16 cellular contexts compared by ENCODE assay signal in the genomic region with DNA sequence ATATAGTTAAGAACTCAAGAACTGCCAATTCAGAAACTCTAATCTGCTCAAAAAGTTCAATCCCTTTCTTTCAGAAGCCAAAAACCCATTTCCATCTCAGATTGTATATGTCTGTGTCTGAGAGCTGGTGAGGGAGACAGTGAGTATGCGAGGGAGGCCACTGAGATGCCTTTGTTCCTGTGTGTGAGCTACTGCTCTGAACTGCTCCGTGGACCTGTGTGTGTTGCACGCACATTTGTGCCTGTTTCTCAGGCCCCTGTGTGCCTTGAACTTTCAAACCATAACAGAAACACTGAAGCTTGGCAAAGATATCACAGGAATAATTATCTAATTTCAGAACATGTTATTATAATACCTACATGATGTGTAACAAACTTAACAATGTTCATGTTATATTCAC. TPM values are rescaled to one million over a fixed set of nuclear protein-coding genes. Genes with fewer than 3 reads are reported as not detected.
A peak's percentile ranks its signal among the peaks of the same experiment; 100 is the strongest.
DNase-seq lines count a peak whose midpoint lies in the region; ATAC-seq and TF ChIP-seq lines count a peak whose summit lies in the region.
"Had no signal": no experiment of that assay in that cellular context is flagged by ENCODE, and none has a peak within 500 bp of the region (broad histone marks: within the 10 kb centered on the region; RNA-seq: fewer than 3 reads in every experiment).

No MANE protein-coding gene starts in this region.

- DNase-seq in GM23338 (ENCODE audit: low spot score) (no peak), islet precursor cell (peak; percentile 51), MM.1S (no peak), esophagus squamous epithelium (lab: John Stamatoyannopoulos, UW) (no peak)
- no peak for DNase-seq in stimulated activated CD4-positive, alpha-beta T cell treated with anti-CD3 and anti-CD28 coated beads, Interleukin-4, amount 100 ng/mL, for 24 hours
- DNase-seq: activated B cell treated with CpG ODN at 0.5 μM for 24 hours; activated CD4-positive, alpha-beta memory T cell treated with anti-CD3 and anti-CD28 coated beads for 36 hours; activated naive CD4-positive, alpha-beta T cell treated with anti-CD3 and anti-CD28 coated beads, Interleukin-2, amount 10 ng/mL, durations not matched to agents 7 days and 5 days; activated T-cell treated with anti-CD3 and anti-CD28 coated beads, Interleukin-2, amount 50 U/mL, for 1 hour; aorta; HCEC 1CT; upper lobe of right lung had no signal

- H3K4me2 ChIP-seq in GM23338, result 0 out of 2 replicates have a peak overlapping the region, but pooled peaks have one; percentile 95
- no peak overlapping the region for H3K4me2 ChIP-seq in MM.1S (ENCODE audit: low read depth, low read length)

- intact Hi-C loops in esophagus squamous epithelium (cut with DNase I), result no loop called here

- H3K4me1 Mint-ChIP-seq in GM23338, result peaks cover 60% of the 10 kb centered on the region

- H3K9ac ChIP-seq in stomach smooth muscle (ENCODE audit: low read length in 2 of 2) (no peak overlapping the region), MM.1S (ENCODE audit: low read length) (no peak overlapping the region)

- TF ChIP-seq CTCF in GM23338 (conservative IDR thresholded peaks at IDR 0.05; ENCODE audit: low read depth in 2 of 2), result no peak
- no peak for TF ChIP-seq CTCF in VCaP (conservative IDR thresholded peaks at IDR 0.05)
- TF ChIP-seq CTCF in MM.1S (IDR thresholded peaks at IDR 0.05; ENCODE audit: low read length), result no peak
- no peak for TF ChIP-seq CTCF in esophagus squamous epithelium (IDR thresholded peaks at IDR 0.05)

- H3K79me2 ChIP-seq in GM23338 (replicated peaks; ENCODE audit: insufficient read depth) (peaks cover 16% of the 10 kb centered on the region), MM.1S (ENCODE audit: low read length) (no peaks in the 10 kb centered on the region)

- H4K20me1 ChIP-seq in GM23338 (replicated peaks; ENCODE audit: insufficient read depth) (no peaks in the 10 kb centered on the region), MM.1S (ENCODE audit: insufficient read depth, low read length) (no peaks in the 10 kb centered on the region)

- peak overlapping the region; percentile 28; the same call in 1 of the 3 replicates for H3K4me3 Mint-ChIP-seq in GM23338
- H3K4me3 Mint-ChIP-seq: activated CD4-positive, alpha-beta memory T cell treated with anti-CD3 and anti-CD28 coated beads for 36 hours; activated naive CD4-positive, alpha-beta T cell treated with anti-CD3 and anti-CD28 coated beads, Interleukin-2, amount 10 ng/mL, durations not matched to agents 7 days and 5 days had no signal

- ATAC-seq in GM23338 (no peak), GM19452 (IDR thresholded peaks at IDR 0.05; ENCODE audit: unreplicated experiment) (no peak)
- ATAC-seq: Panc1, upper lobe of right lung had no signal

- peaks cover 2% of the 10 kb centered on the region; the same call in 1 of the 3 replicates for H3K36me3 Mint-ChIP-seq in GM23338 (ENCODE audit: low read depth)
- H3K36me3 Mint-ChIP-seq: activated CD4-positive, alpha-beta memory T cell treated with anti-CD3 and anti-CD28 coated beads for 36 hours; activated naive CD4-positive, alpha-beta T cell treated with anti-CD3 and anti-CD28 coated beads, Interleukin-2, amount 10 ng/mL, durations not matched to agents 7 days and 5 days had no signal

- H3K27ac Mint-ChIP-seq in GM23338, result no peak overlapping the region
- H3K27ac Mint-ChIP-seq: activated B cell treated with CpG ODN at 0.5 μM for 24 hours; activated CD4-positive, alpha-beta memory T cell treated with anti-CD3 and anti-CD28 coated beads for 36 hours; activated naive CD4-positive, alpha-beta T cell treated with anti-CD3 and anti-CD28 coated beads, Interleukin-2, amount 10 ng/mL, durations not matched to agents 7 days and 5 days had no signal

- no peak overlapping the region for H3K27ac ChIP-seq in GM23338 (ENCODE audit: low read depth)
- H3K27ac ChIP-seq in VCaP, result peak overlapping the region; percentile 33
- peak overlapping the region; percentile 60 for H3K27ac ChIP-seq in stomach smooth muscle (ENCODE audit: low read length)
- no peak overlapping the region for H3K27ac ChIP-seq in MM.1S (ENCODE audit: low read length)
- peak overlapping the region in 2 of 4 donors; percentile 85 to 89 for H3K27ac ChIP-seq in esophagus squamous epithelium
- H3K27ac ChIP-seq: upper lobe of right lung had no signal

- H3K9me3 ChIP-seq in stomach smooth muscle (ENCODE audit: control insufficient read depth in 2 of 2, low read length in 2 of 2), result no peaks in the 10 kb centered on the region
- no peaks in the 10 kb centered on the region for H3K9me3 ChIP-seq in MM.1S (replicated peaks; ENCODE audit: insufficient read depth, low read length)
- no peaks in the 10 kb centered on the region for H3K9me3 ChIP-seq in esophagus squamous epithelium
- H3K9me3 ChIP-seq: upper lobe of right lung had no signal

- WGBS in esophagus squamous epithelium, 2 donors, result 85 to 90% methylated on average over 3 of the region's 3 CpGs

- H3F3A ChIP-seq in GM23338 (replicated peaks; ENCODE audit: low read depth) (no peaks in the 10 kb centered on the region), MM.1S (ENCODE audit: insufficient read depth, low read length) (no peaks in the 10 kb centered on the region)

- H2AFZ ChIP-seq in GM23338 (no peak overlapping the region), MM.1S (ENCODE audit: low read length) (no peak overlapping the region)

- H3K4me1 ChIP-seq in GM23338 (ENCODE audit: insufficient read depth) (peaks cover 44% of the 10 kb centered on the region), stomach smooth muscle (ENCODE audit: control insufficient read depth, insufficient read depth, low read length) (peaks cover 27% of the 10 kb centered on the region), MM.1S (ENCODE audit: low read length) (no peaks in the 10 kb centered on the region), esophagus squamous epithelium (peaks cover 4 to 29% (median 12%) of the 10 kb centered on the region in 3 donors)

- TF ChIP-seq POLR2A in esophagus squamous epithelium (IDR thresholded peaks at IDR 0.05), result no peak

- peaks cover 30% of the 10 kb centered on the region for H3K27me3 Mint-ChIP-seq in GM23338 (ENCODE audit: insufficient read depth, low read depth, poor library complexity)

- H3K9me3 Mint-ChIP-seq in GM23338, result no peaks in the 10 kb centered on the region
- H3K9me3 Mint-ChIP-seq: activated B cell treated with CpG ODN at 0.5 μM for 24 hours; activated CD4-positive, alpha-beta memory T cell treated with anti-CD3 and anti-CD28 coated beads for 36 hours; activated naive CD4-positive, alpha-beta T cell treated with anti-CD3 and anti-CD28 coated beads, Interleukin-2, amount 10 ng/mL, durations not matched to agents 7 days and 5 days had no signal

- peaks cover 16% of the 10 kb centered on the region for H3K27me3 ChIP-seq in GM23338 (ENCODE audit: insufficient read depth)
- no peaks in the 10 kb centered on the region for H3K27me3 ChIP-seq in stomach smooth muscle (ENCODE audit: control insufficient read depth in 1 of 2, insufficient read depth in 2 of 2, low read length in 2 of 2)
- H3K27me3 ChIP-seq in MM.1S (replicated peaks; ENCODE audit: insufficient read depth, low read length), result peaks cover 4% of the 10 kb centered on the region; the same call in 1 of the 2 replicates
- H3K27me3 ChIP-seq in esophagus squamous epithelium, result peaks cover 0 to 95% (median 0%) of the 10 kb centered on the region in 4 donors
- H3K27me3 ChIP-seq: upper lobe of right lung had no signal

- H3K9me2 ChIP-seq in GM23338 (ENCODE audit: insufficient read depth) (no peaks in the 10 kb centered on the region), MM.1S (replicated peaks; ENCODE audit: insufficient read depth, low read length) (no peaks in the 10 kb centered on the region)

- H3K36me3 ChIP-seq in GM23338 (ENCODE audit: insufficient read depth), result no peaks in the 10 kb centered on the region
- H3K36me3 ChIP-seq in stomach smooth muscle (ENCODE audit: control insufficient read depth in 2 of 2, insufficient read depth in 2 of 2, low read length in 2 of 2), result no peaks in the 10 kb centered on the region
- no peaks in the 10 kb centered on the region for H3K36me3 ChIP-seq in MM.1S (replicated peaks; ENCODE audit: insufficient read depth, low read length)
- no peaks in the 10 kb centered on the region for H3K36me3 ChIP-seq in esophagus squamous epithelium
- H3K36me3 ChIP-seq: upper lobe of right lung had no signal

- H3K4me3 ChIP-seq in GM23338, result 0 out of 2 replicates have a peak overlapping the region, but pooled peaks have one; percentile 74
- H3K4me3 ChIP-seq in stomach smooth muscle (ENCODE audit: low read length in 2 of 2), result no peak overlapping the region
- no peak overlapping the region for H3K4me3 ChIP-seq in MM.1S (ENCODE audit: low read length)
- no peak overlapping the region for H3K4me3 ChIP-seq in esophagus squamous epithelium
- H3K4me3 ChIP-seq: upper lobe of right lung had no signal

TF ChIP-seq in GM23338, 12 proteins besides CTCF, POLR2A, EP300 and RAD21 (continues in another document):
- no peak for TF ChIP-seq JUNB (IDR thresholded peaks at IDR 0.05; ENCODE audit: unreplicated experiment)

RNA-seq across cellular contexts. Expression of a gene that starts 2.4 kb away (rescaled TPM):
- 32.8 and 44.8 TPM in 2 replicates for total RNA-seq in GM23338 (2014; rRNA removed; shearing (Covaris generic))
- 7.0 and 9.3 TPM in 2 replicates for polyA plus RNA-seq in GM23338 (2016; fragmentation: Nextera tagmentation; extraction: Ambion mirVana)
- 10 to 100 TPM in 1 of 4 donors, 1 to 10 TPM in 2, under 1 TPM in 1; 0.53 to 16.8 (median 6.4) TPM for total RNA-seq in esophagus squamous epithelium
- total RNA-seq: activated B cell treated with CpG ODN at 0.5 μM for 24 hours; activated CD4-positive, alpha-beta memory T cell treated with anti-CD3 and anti-CD28 coated beads for 36 hours had no signal

Comparison
In these comparisons a context has a peak if more than half of its experiments do, and no peak if none do; other contexts are left out.
1. H3K27ac ChIP-seq: peak in VCaP (single experiment) and stomach smooth muscle (single experiment); none in GM23338 (single experiment) and MM.1S (single experiment).